Comparison of ENCODE assay signal across 31 cellular contexts in genomic region chr14:74634481-74634880, GRCh38. TPM values are rescaled to one million over a fixed set of nuclear protein-coding genes. Genes with fewer than 3 reads are reported as not detected.
DNase-seq lines count a peak whose midpoint lies in the region; ATAC-seq and TF ChIP-seq lines count a peak whose summit lies in the region.
"Had no signal": no experiment of that assay in that cellular context is flagged by ENCODE, and none has a peak within 500 bp of the region (broad histone marks: within the 10 kb centered on the region; RNA-seq: fewer than 3 reads in every experiment).

No MANE protein-coding gene starts in this region.

- peaks cover 0 to 26% (median 0%) of the 10 kb centered on the region in 3 experiments for H3K27me3 ChIP-seq in neuronal stem cell (ENCODE audit: control insufficient read depth in 3 of 3, insufficient read depth in 3 of 3, low read depth in 1 of 3, low read length in 3 of 3)
- no peaks in the 10 kb centered on the region for H3K27me3 ChIP-seq in H9 (ENCODE audit: insufficient read depth, low read length)
- H3K27me3 ChIP-seq: testis had no signal

- no peak overlapping the region for H4K5ac ChIP-seq in H9 (ENCODE audit: insufficient read length, low read depth, low read length)

- ATAC-seq in HG02763 (IDR thresholded peaks at IDR 0.05; ENCODE audit: unreplicated experiment): no peak
- ATAC-seq: activated naive CD8-positive, alpha-beta T cell treated with anti-CD3 and anti-CD28 coated beads, Interleukin-2, amount 50 U/mL, for 24 hours; natural killer cell treated with Interleukin-12 subunit alpha and Interleukin-12 subunit beta and Interleukin-15 and Interleukin-18, amount 100 ng/mL, for 72 hours had no signal

- H3K9ac ChIP-seq in neuronal stem cell (ENCODE audit: low read depth, low read length, poor library complexity) (no peak overlapping the region), H9 (ENCODE audit: extremely low read depth, insufficient read length, low read length) (no peak overlapping the region)
- H3K9ac ChIP-seq: KMS-11, parathyroid adenoma had no signal

- H3K4me1 ChIP-seq in neuronal stem cell (ENCODE audit: control insufficient read depth in 2 of 2, insufficient read depth in 1 of 2, low read depth in 1 of 2, low read length in 2 of 2): peaks cover 7 to 36% of the 10 kb centered on the region in 2 donors
- H3K4me1 ChIP-seq in H9 (ENCODE audit: insufficient read depth, low read length): no peaks in the 10 kb centered on the region
- H3K4me1 ChIP-seq: parathyroid adenoma had no signal

- no peak overlapping the region for H3T11ph ChIP-seq in H9 (ENCODE audit: low read length)

- TF ChIP-seq CTCF in H9 (conservative IDR thresholded peaks at IDR 0.05): no peak

- no CpG with 5 or more reads among the region's 1 CpG for WGBS in neuronal stem cell (ENCODE audit: extremely low coverage in 2 of 2, insufficient read length in 2 of 2, insufficient replicate concordance in 1 of 2), 2 donors
- WGBS in H9 (ENCODE audit: extremely low coverage, insufficient read length, low lambda C conversion rate): no CpG with 5 or more reads among the region's 1 CpG

- H3K27me3 Mint-ChIP-seq in H9 (ENCODE audit: low read depth): no peaks in the 10 kb centered on the region; the same call in 1 of the 2 replicates
- H3K27me3 Mint-ChIP-seq: activated naive CD8-positive, alpha-beta T cell treated with anti-CD3 and anti-CD28 coated beads, Interleukin-2, amount 50 U/mL, for 24 hours had no signal

- H3K18ac ChIP-seq in neuronal stem cell (ENCODE audit: low read length) (peak overlapping the region; percentile 7), H9 (ENCODE audit: insufficient read length, low read depth, low read length) (no peak overlapping the region)

- no peaks in the 10 kb centered on the region for H3K79me2 ChIP-seq in H9 (ENCODE audit: insufficient read depth, low read length)
- H3K79me2 ChIP-seq: parathyroid adenoma had no signal

- H3K4me1 Mint-ChIP-seq in H9: peaks cover 37 to 57% of the 10 kb centered on the region in 2 experiments
- H3K4me1 Mint-ChIP-seq: activated naive CD8-positive, alpha-beta T cell treated with anti-CD3 and anti-CD28 coated beads, Interleukin-2, amount 50 U/mL, for 24 hours had no signal

- H2AK5ac ChIP-seq in neuronal stem cell (ENCODE audit: low read depth, low read length) (peak overlapping the region; percentile 47), H9 (ENCODE audit: insufficient read length, low read length) (no peak overlapping the region)

- H3K14ac ChIP-seq in neuronal stem cell (ENCODE audit: low read length) (no peak overlapping the region), H9 (ENCODE audit: insufficient read depth, low read length) (no peak overlapping the region)

- H3K27ac ChIP-seq in neuronal stem cell (replicated peaks; ENCODE audit: low read length) (no peak overlapping the region), H9 (ENCODE audit: insufficient read length, low read depth, low read length) (no peak overlapping the region)
- H3K27ac ChIP-seq: 22Rv1, KMS-11, parathyroid adenoma, testis had no signal

- H3K4me2 ChIP-seq in neuronal stem cell (ENCODE audit: insufficient read depth, low read length, poor library complexity, severe bottlenecking) (no peak overlapping the region), H9 (ENCODE audit: insufficient read depth, insufficient read length, low read length) (no peak overlapping the region)
- H3K4me2 ChIP-seq: KMS-11 had no signal

- H4K8ac ChIP-seq in neuronal stem cell (ENCODE audit: low read depth, low read length) (no peak overlapping the region), H9 (replicated peaks; ENCODE audit: insufficient read length, low read depth, low read length) (no peak overlapping the region)

- H4K91ac ChIP-seq in neuronal stem cell (ENCODE audit: low read depth, low read length, poor library complexity): no peak overlapping the region
- H4K91ac ChIP-seq in H9 (ENCODE audit: insufficient read length, low read depth, low read length): no peak overlapping the region

- no peaks in the 10 kb centered on the region for H3K36me3 ChIP-seq in neuronal stem cell (replicated peaks in 1 of 2; ENCODE audit: control insufficient read depth in 2 of 2, insufficient read depth in 2 of 2, low read length in 2 of 2)
- H3K36me3 ChIP-seq: heart right ventricle had no signal

- H3K4ac ChIP-seq in neuronal stem cell (ENCODE audit: low read length): no peak overlapping the region
- no peak overlapping the region for H3K4ac ChIP-seq in H9 (ENCODE audit: low read depth, low read length)

- no peak overlapping the region for H3K4me3 Mint-ChIP-seq in H9
- H3K4me3 Mint-ChIP-seq: activated naive CD8-positive, alpha-beta T cell treated with anti-CD3 and anti-CD28 coated beads, Interleukin-2, amount 50 U/mL, for 24 hours; brain; CD4-positive, CD25-positive, alpha-beta regulatory T cell; endodermal cell; natural killer cell treated with Interleukin-12 subunit alpha and Interleukin-12 subunit beta and Interleukin-15 and Interleukin-18, amount 100 ng/mL, for 72 hours had no signal

- peak; percentile 84 for DNase-seq in DMS 273 (lab: John Stamatoyannopoulos, UW; ENCODE audit: unreplicated experiment)
- DNase-seq in DMS 273 treated with DMSO at 0.1 percent for 48 hours (lab: John Stamatoyannopoulos, UW): no peak
- peak; percentile 37 for DNase-seq in NCI-H226
- peak; percentile 77 for DNase-seq in fibroblast of peridontal ligament (ENCODE audit: extremely low read depth)
- DNase-seq in neuronal stem cell (ENCODE audit: low spot score): no peak
- no peak for DNase-seq in H9
- no peak for DNase-seq in NK-92 (lab: John Stamatoyannopoulos, UW; ENCODE audit: unreplicated experiment)
- DNase-seq: activated CD4-positive, alpha-beta T cell treated with anti-CD3 and anti-CD28 coated beads, Interleukin-2, amount 50 U/mL, for 1 hour; activated gamma-delta T cell treated with Interleukin-2 at 50 U/mL for 16 hours; activated naive CD8-positive, alpha-beta T cell treated with anti-CD3 and anti-CD28 coated beads, Interleukin-2, amount 50 U/mL, for 24 hours; activated T-cell treated with anti-CD3 and anti-CD28 coated beads, Interleukin-2, amount 50 U/mL, for 48 hours; Calu3; CD4-positive, CD25-positive, alpha-beta regulatory T cell; foreskin melanocyte; GOT3; heart right ventricle; NCI-H2081; NCI-H2227 treated with DMSO at 0.1 percent for 48 hours; retina; SHP77 treated with DMSO at 0.1 percent for 48 hours; small intestine; stimulated activated naive CD4-positive, alpha-beta T cell treated with Interleukin-2 at 50 U/mL for 16 hours; SW 1271; testis had no signal

- H2BK12ac ChIP-seq in neuronal stem cell (ENCODE audit: low read length): no peak overlapping the region
- H2BK12ac ChIP-seq in H9 (ENCODE audit: insufficient read length, low read depth, low read length): no peak overlapping the region

- H3K23ac ChIP-seq in neuronal stem cell (ENCODE audit: low read depth, low read length, poor library complexity) (no peak overlapping the region), H9 (ENCODE audit: insufficient read length, low read depth, low read length) (no peak overlapping the region)

- H2BK5ac ChIP-seq in neuronal stem cell (ENCODE audit: low read length) (no peak overlapping the region), H9 (ENCODE audit: insufficient read length, low read length) (no peak overlapping the region)

- H3K9me3 ChIP-seq in neuronal stem cell (replicated peaks in 1 of 2; ENCODE audit: control insufficient read depth in 2 of 2, insufficient read depth in 1 of 2, low read depth in 1 of 2, low read length in 2 of 2) (no peaks in the 10 kb centered on the region), H9 (ENCODE audit: control insufficient read depth, low read depth, low read length) (no peaks in the 10 kb centered on the region)
- H3K9me3 ChIP-seq: heart right ventricle, testis had no signal

- H3K4me3 ChIP-seq in neuronal stem cell (ENCODE audit: low read length in 2 of 2): no peak overlapping the region
- H3K4me3 ChIP-seq: heart right ventricle, testis had no signal

- no peak overlapping the region for H2BK120ac ChIP-seq in neuronal stem cell (ENCODE audit: low read depth, low read length)
- H2BK120ac ChIP-seq in H9 (ENCODE audit: low read depth, low read length, poor library complexity, severe bottlenecking): no peak overlapping the region

- H4K20me1 ChIP-seq in H9 (ENCODE audit: control insufficient read depth, insufficient read depth, insufficient read length): no peaks in the 10 kb centered on the region

- H3K9me3 Mint-ChIP-seq in H9: no peaks in the 10 kb centered on the region
- H3K9me3 Mint-ChIP-seq: activated naive CD8-positive, alpha-beta T cell treated with anti-CD3 and anti-CD28 coated beads, Interleukin-2, amount 50 U/mL, for 24 hours; brain; endodermal cell; natural killer cell treated with Interleukin-12 subunit alpha and Interleukin-12 subunit beta and Interleukin-15 and Interleukin-18, amount 100 ng/mL, for 72 hours had no signal

- no peak overlapping the region for H2BK15ac ChIP-seq in neuronal stem cell (ENCODE audit: low read length)
- no peak overlapping the region for H2BK15ac ChIP-seq in H9 (ENCODE audit: low read depth, low read length)

- H3K27ac Mint-ChIP-seq in H9: no peak overlapping the region; a peak in 2 of 7 replicates
- H3K27ac Mint-ChIP-seq: activated naive CD8-positive, alpha-beta T cell treated with anti-CD3 and anti-CD28 coated beads, Interleukin-2, amount 50 U/mL, for 24 hours; CD4-positive, CD25-positive, alpha-beta regulatory T cell; endodermal cell; natural killer cell treated with Interleukin-12 subunit alpha and Interleukin-12 subunit beta and Interleukin-15 and Interleukin-18, amount 100 ng/mL, for 72 hours had no signal

- no peak overlapping the region for H3K56ac ChIP-seq in H9 (ENCODE audit: insufficient read length, low read depth, low read length)

- H2BK20ac ChIP-seq in H9 (ENCODE audit: low read depth, low read length, poor library complexity, severe bottlenecking): no peak overlapping the region

- H2AFZ ChIP-seq in neuronal stem cell (ENCODE audit: low read length) (no peak overlapping the region), H9 (ENCODE audit: low read length) (no peak overlapping the region)
- H2AFZ ChIP-seq: parathyroid adenoma had no signal

- H3K79me1 ChIP-seq in neuronal stem cell (ENCODE audit: low read depth, low read length) (no peaks in the 10 kb centered on the region), H9 (ENCODE audit: insufficient read depth, low read depth, low read length, poor library complexity, severe bottlenecking) (no peaks in the 10 kb centered on the region)

- no peaks in the 10 kb centered on the region for H3K23me2 ChIP-seq in H9 (ENCODE audit: insufficient read length, low read depth, low read length, poor library complexity, severe bottlenecking)

- no peaks in the 10 kb centered on the region for H3K36me3 Mint-ChIP-seq in H9 (ENCODE audit: insufficient read depth in 1 of 3, low read depth in 3 of 3)
- H3K36me3 Mint-ChIP-seq: brain; CD4-positive, CD25-positive, alpha-beta regulatory T cell; natural killer cell treated with Interleukin-12 subunit alpha and Interleukin-12 subunit beta and Interleukin-15 and Interleukin-18, amount 100 ng/mL, for 72 hours had no signal

RNA-seq across cellular contexts. Expression of gene LTBP2, which starts 22.4 kb away (rescaled TPM):
- polyA plus RNA-seq in neuronal stem cell (2013, experiment 1 of 2): 1.4 TPM
- 1.3 TPM for polyA plus RNA-seq in neuronal stem cell (2013, experiment 2 of 2)
- total RNA-seq in H9 (2021): 0.75 and 0.77 TPM in 2 replicates

Comparison
In these comparisons a context has a peak if more than half of its experiments do, and no peak if none do; other contexts are left out.
1. DNase-seq: peak in DMS 273 (single experiment), NCI-H226 (single experiment) and fibroblast of peridontal ligament (single experiment); none in DMS 273 treated with DMSO at 0.1 percent for 48 hours (single experiment), neuronal stem cell (single experiment), H9 (single experiment) and NK-92 (single experiment).